In genomic region chr6:32189742-32190053, GRCh38 we compare ENCODE assay signal across 8 cellular contexts. TPM values are rescaled to one million over a fixed set of nuclear protein-coding genes. Genes with fewer than 3 reads are reported as not detected.
DNase-seq lines count a peak whose midpoint lies in the region; ATAC-seq, FAIRE-seq and TF ChIP-seq lines count a peak whose summit lies in the region.

No MANE protein-coding gene starts in this region.

- no peak for ATAC-seq in DND-41 (ENCODE audit: insufficient read depth, low read depth)
- no peak for ATAC-seq in T-cell (replicated peaks in 1 of 4)
- peak; percentile 1 to 11 (median 8) for ATAC-seq in pancreas
- no peak for ATAC-seq in HG03135 (IDR thresholded peaks at IDR 0.05; ENCODE audit: unreplicated experiment)

- H3K4me3 Mint-ChIP-seq in T-cell: peak overlapping the region; percentile 91 to 97 (median 95)

- H3K36me3 ChIP-seq in DND-41 (ENCODE audit: insufficient read depth, low read length): peaks cover 40% of the 10 kb centered on the region
- no peaks in the 10 kb centered on the region for H3K36me3 ChIP-seq in pancreas

- DNase-seq in DND-41: no peak
- DNase-seq in T-cell: no peak
- DNase-seq in fibroblast of pulmonary artery (ENCODE audit: low read depth): no peak
- peak in 1 of 6 donors; percentile 43 for DNase-seq in pancreas
- no peak for DNase-seq in HT-29 (ENCODE audit: low spot score)
- no peak for DNase-seq in germinal center (ENCODE audit: low spot score)
- no peak for DNase-seq in activated CD8-positive, alpha-beta memory T cell treated with anti-CD3 and anti-CD28 coated beads for 24 hours

- no peak for FAIRE-seq in pancreas (lab: Jason Lieb, UNC)

- TF ChIP-seq CTCF in DND-41 (IDR thresholded peaks at IDR 0.05; ENCODE audit: borderline replicate concordance, extremely low read depth, low read length, poor library complexity, severe bottlenecking) (no peak), fibroblast of pulmonary artery (IDR thresholded peaks at IDR 0.05; ENCODE audit: low read length, missing control alignments) (no peak), pancreas (IDR thresholded peaks at IDR 0.05) (no peak)

- H3K4me3 ChIP-seq in DND-41 (ENCODE audit: low read depth in 1 of 2, low read length in 2 of 2) (peak overlapping the region; percentile 70 to 86; a peak in 3 of 4 replicates), fibroblast of pulmonary artery (replicated peaks; ENCODE audit: low read depth, low read length) (peak overlapping the region; percentile 82), pancreas (peak overlapping the region; percentile 42 to 71 (median 52))

- POLR2A ChIA-PET in T-cell (lab: Charles Lee): interaction anchor here (0.5 to 0.9 kb wide), 2 partner anchors 59 to 1119 kb away, joined by 3 read pairs; no protein-coding TSS in a partner anchor

- H3K27ac Mint-ChIP-seq in T-cell: peak overlapping the region; percentile 95 to 98

- CTCF ChIA-PET in T-cell (lab: Charles Lee): no interaction called here

- H3K27ac ChIP-seq in DND-41 (ENCODE audit: low read length) (peak overlapping the region; percentile 79), pancreas (peak overlapping the region; percentile 70 to 92 (median 73))

- peak overlapping the region; percentile 6; the same call in 1 of the 2 replicates for H2AFZ ChIP-seq in DND-41 (ENCODE audit: low read depth, low read length)

- no peaks in the 10 kb centered on the region for H3K27me3 Mint-ChIP-seq in T-cell

- no peaks in the 10 kb centered on the region for H3K9me3 Mint-ChIP-seq in T-cell

- H3K27me3 ChIP-seq in DND-41 (ENCODE audit: insufficient read depth, low read length, poor library complexity) (no peaks in the 10 kb centered on the region), pancreas (no peaks in the 10 kb centered on the region)

- peaks cover 71% of the 10 kb centered on the region for H3K79me2 ChIP-seq in DND-41 (ENCODE audit: insufficient read depth, low read length)

- H3K4me1 Mint-ChIP-seq in T-cell: peaks cover 53 to 66% (median 64%) of the 10 kb centered on the region in 3 donors

- no peaks in the 10 kb centered on the region for H4K20me1 ChIP-seq in DND-41 (ENCODE audit: insufficient read depth, low read length)

- peak overlapping the region; percentile 78 for H3K9ac ChIP-seq in DND-41 (ENCODE audit: low read depth, low read length)

- H3K9me3 ChIP-seq in DND-41 (ENCODE audit: insufficient read depth, low read length, severe bottlenecking): no peaks in the 10 kb centered on the region
- no peaks in the 10 kb centered on the region for H3K9me3 ChIP-seq in pancreas

- H3K4me1 ChIP-seq in DND-41 (ENCODE audit: insufficient read depth, low read length): peaks cover 73% of the 10 kb centered on the region
- peaks cover 0 to 6% (median 6%) of the 10 kb centered on the region in 3 donors for H3K4me1 ChIP-seq in pancreas

- intact Hi-C loops in pancreas (cut with DNase I): no loop called here

- WGBS in pancreas, 2 donors: 1 to 26% methylated on average over 11 to 23 of the region's 23 CpGs

- peaks cover 46% of the 10 kb centered on the region for H3K36me3 Mint-ChIP-seq in T-cell

- peak overlapping the region; percentile 93 for H3K4me2 ChIP-seq in DND-41 (ENCODE audit: insufficient read depth, low read length)

RNA-seq across cellular contexts. Expression of gene PBX2, which starts 0.3 kb away (rescaled TPM):
- 100 to 1,000 TPM; 124 to 171 (median 148) TPM for total RNA-seq in T-cell
- total RNA-seq in pancreas: 10 to 100 TPM; 20.4 to 45.7 (median 26.1) TPM
- polyA plus RNA-seq in pancreas: 10 to 100 TPM; 45.9 to 56.3 TPM
- total RNA-seq in HT-29 (2014; rRNA removed; shearing (Covaris generic)): 16.6 and 18.7 TPM in 2 replicates

RNA-seq across cellular contexts. Expression of gene GPSM3, which starts 2.7 kb away (rescaled TPM):
- total RNA-seq in T-cell (100 to 1,000 TPM; 267 to 311 (median 274) TPM), pancreas (10 to 100 TPM in 1 of 6 donors, 1 to 10 TPM in 3, under 1 TPM in 2; 0.59 to 10.1 (median 2.9) TPM)
- polyA plus RNA-seq in pancreas: 1 to 10 TPM; 5.2 to 5.4 TPM
- 2.2 and 4.7 TPM in 2 replicates for total RNA-seq in HT-29 (2014; rRNA removed; shearing (Covaris generic))

RNA-seq across cellular contexts. Expression of gene AGER, which starts 5.6 kb away (rescaled TPM):
- total RNA-seq in T-cell (10 to 100 TPM; 42.6 to 81.4 (median 67.7) TPM), pancreas (1 to 10 TPM; 1.9 to 4.4 (median 2.9) TPM)
- polyA plus RNA-seq in pancreas: 10 to 100 TPM; 14.1 to 20.6 TPM
- total RNA-seq in HT-29 (2014; rRNA removed; shearing (Covaris generic)): 3.0 and 4.9 TPM in 2 replicates

RNA-seq across cellular contexts. Expression of gene RNF5, which starts 11.5 kb away (rescaled TPM):
- total RNA-seq in T-cell (10 to 100 TPM; 23.6 to 49.3 (median 44.6) TPM), pancreas (10 to 100 TPM; 16.1 to 28.5 (median 23.2) TPM)
- polyA plus RNA-seq in pancreas: 10 to 100 TPM; 29.0 to 41.4 TPM
- total RNA-seq in HT-29 (2014; rRNA removed; shearing (Covaris generic)): 45.4 and 50.5 TPM in 2 replicates

RNA-seq across cellular contexts. Expression of gene AGPAT1, which starts 13.8 kb away (rescaled TPM):
- 10 to 100 TPM; 23.5 to 34.6 (median 31.0) TPM for total RNA-seq in T-cell
- total RNA-seq in pancreas: 10 to 100 TPM; 10.1 to 28.1 (median 15.7) TPM
- 10 to 100 TPM; 19.6 to 24.5 TPM for polyA plus RNA-seq in pancreas
- total RNA-seq in HT-29 (2014; rRNA removed; shearing (Covaris generic)): 48.6 and 52.8 TPM in 2 replicates

Comparison
In these comparisons a context has a peak if more than half of its experiments do, and no peak if none do; other contexts are left out.
1. ATAC-seq: peak in pancreas (4 of 4); none in DND-41 (single experiment), T-cell (0 of 4) and HG03135 (single experiment).
2. RNA of gene GPSM3, which starts 2.7 kb away (total RNA-seq): 267 to 311 TPM in T-cell; 2.2 to 4.7 TPM in HT-29 and 0.59 to 10.1 TPM in pancreas; every median in the first group is over 10 times any median in the second.
3. Peak in every context shown above with its lines, with median percentiles within 50 percentile points of each other: H3K4me3 ChIP-seq.